ENCODE assay signal across 1 cellular context in the genomic region with DNA sequence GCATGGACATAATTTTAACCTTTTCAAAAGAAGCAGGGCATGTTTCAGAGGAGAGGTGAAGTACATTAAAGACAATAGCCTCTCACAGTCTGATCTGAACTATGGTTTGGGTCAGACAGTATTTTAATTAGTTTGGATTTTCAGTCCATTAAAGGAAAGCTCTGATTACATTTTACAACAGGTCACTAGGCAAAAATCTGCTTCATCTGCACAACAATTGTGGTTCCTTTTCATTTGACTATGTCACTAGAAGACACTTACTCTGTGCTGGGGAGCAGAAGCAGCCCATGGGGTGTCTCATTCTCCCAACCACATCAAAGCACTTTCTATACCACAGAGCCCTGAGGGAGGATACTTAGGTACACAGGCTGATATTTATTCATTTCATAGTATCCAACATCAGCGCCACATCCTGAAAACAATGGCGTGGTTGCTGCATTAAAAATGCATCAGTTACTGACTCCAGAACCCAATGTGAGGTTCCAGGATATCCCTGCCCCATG.
TF ChIP-seq lines count a peak whose summit lies in the region.

No MANE protein-coding gene starts in this region.

TF ChIP-seq in HEK293T, 16 proteins besides CTCF, POLR2A, EP300 and RAD21 (continued from another document):
- TF ChIP-seq LEF1 (IDR thresholded peaks at IDR 0.05; ENCODE audit: borderline replicate concordance), result no peak
- TF ChIP-seq ELF4 (IDR thresholded peaks at IDR 0.05), result no peak
